16 cellular contexts compared by ENCODE assay signal in genomic region chr3:127757979-127758378, GRCh38.
"Had no signal": no experiment of that assay in that cellular context is flagged by ENCODE, and none has a peak within 500 bp of the region (broad histone marks: within the 10 kb centered on the region; RNA-seq: fewer than 3 reads in every experiment).

No MANE protein-coding gene starts in this region.

- H3K79me2 ChIP-seq: hepatocyte had no signal

- DNase-seq: cerebellar nuclear complex; dermis blood vessel endothelial cell; endodermal cell; erythroblast; foreskin melanocyte; kidney; left cardiac atrium; mammary epithelial cell; naive thymus-derived CD8-positive, alpha-beta T cell; sigmoid colon; stimulated activated CD4-positive, alpha-beta T cell treated with anti-CD3 and anti-CD28 coated beads, Interleukin-2, amount 100 ng/mL, for 48 hours; tibial artery had no signal

- H3K4me3 Mint-ChIP-seq: endodermal cell; naive thymus-derived CD8-positive, alpha-beta T cell; stimulated activated naive CD8-positive, alpha-beta T cell treated with anti-CD3 and anti-CD28 coated beads, Interleukin-15, Interleukin-2, amounts not matched to agents 100 ng/mL and 50 ng/mL, for 24 hours had no signal

- H3K27me3 ChIP-seq: hepatocyte, neutrophil, sigmoid colon, tibial artery had no signal

- H3K4me1 Mint-ChIP-seq: endodermal cell had no signal

- H2AFZ ChIP-seq: hepatocyte had no signal

- ATAC-seq: left cardiac atrium; naive thymus-derived CD8-positive, alpha-beta T cell had no signal

- H3K4me3 ChIP-seq: hepatocyte, sigmoid colon, skin epidermis, tibial artery had no signal

- H3K36me3 Mint-ChIP-seq: naive thymus-derived CD8-positive, alpha-beta T cell had no signal

- H3K36me3 ChIP-seq: neutrophil, sigmoid colon, tibial artery had no signal

- H3K9me3 ChIP-seq: neutrophil, sigmoid colon, tibial artery had no signal

- H3K4me2 ChIP-seq: hepatocyte had no signal

- H3K9me3 Mint-ChIP-seq: endodermal cell; naive thymus-derived CD8-positive, alpha-beta T cell; stimulated activated naive CD8-positive, alpha-beta T cell treated with anti-CD3 and anti-CD28 coated beads, Interleukin-15, Interleukin-2, amounts not matched to agents 100 ng/mL and 50 ng/mL, for 24 hours had no signal

- H3K27ac Mint-ChIP-seq: endodermal cell; naive thymus-derived CD8-positive, alpha-beta T cell; stimulated activated naive CD8-positive, alpha-beta T cell treated with anti-CD3 and anti-CD28 coated beads, Interleukin-15, Interleukin-2, amounts not matched to agents 100 ng/mL and 50 ng/mL, for 24 hours had no signal

- H3K27me3 Mint-ChIP-seq: naive thymus-derived CD8-positive, alpha-beta T cell; stimulated activated naive CD8-positive, alpha-beta T cell treated with anti-CD3 and anti-CD28 coated beads, Interleukin-15, Interleukin-2, amounts not matched to agents 100 ng/mL and 50 ng/mL, for 24 hours had no signal

- H3K27ac ChIP-seq: hepatocyte, neutrophil, sigmoid colon, skin epidermis, tibial artery had no signal
